8 cellular contexts compared by ENCODE assay signal in genomic region chr1:227562923-227563318, GRCh38. TPM values are rescaled to one million over a fixed set of nuclear protein-coding genes. Genes with fewer than 3 reads are reported as not detected.
DNase-seq lines count a peak whose midpoint lies in the region; ATAC-seq and TF ChIP-seq lines count a peak whose summit lies in the region.

No MANE protein-coding gene starts in this region.

- no peak overlapping the region for H3K9ac ChIP-seq in H9 (ENCODE audit: extremely low read depth, insufficient read length, low read length)
- H3K9ac ChIP-seq in mucosa of rectum (ENCODE audit: low read depth in 1 of 2, low read length in 2 of 2), result no peak overlapping the region

- no peak overlapping the region for H3K18ac ChIP-seq in H9 (ENCODE audit: insufficient read length, low read depth, low read length)

- CTCF ChIA-PET in A673 (lab: Charles Lee), result interaction anchor here (1.3 kb wide), 1 partner anchor 20 kb away, joined by 10 read pairs; no protein-coding TSS in a partner anchor

- no peak overlapping the region for H3K4ac ChIP-seq in H9 (ENCODE audit: low read depth, low read length)

- no peak overlapping the region for H4K8ac ChIP-seq in H9 (replicated peaks; ENCODE audit: insufficient read length, low read depth, low read length)

- H3T11ph ChIP-seq in H9 (ENCODE audit: low read length), result no peak overlapping the region

- H3K4me1 Mint-ChIP-seq in H9, result peaks cover 11 to 30% of the 10 kb centered on the region in 2 experiments
- peaks cover 25% of the 10 kb centered on the region for H3K4me1 Mint-ChIP-seq in activated naive CD8-positive, alpha-beta T cell treated with anti-CD3 and anti-CD28 coated beads for 36 hours

- H4K20me1 ChIP-seq in H9 (ENCODE audit: control insufficient read depth, insufficient read depth, insufficient read length), result no peaks in the 10 kb centered on the region

- no peak overlapping the region for H4K5ac ChIP-seq in H9 (ENCODE audit: insufficient read length, low read depth, low read length)

- peaks cover 5% of the 10 kb centered on the region for H3K23me2 ChIP-seq in H9 (ENCODE audit: insufficient read length, low read depth, low read length, poor library complexity, severe bottlenecking)

- H3K4me2 ChIP-seq in H9 (ENCODE audit: insufficient read depth, insufficient read length, low read length), result peak overlapping the region; percentile 48

- H3K4me3 Mint-ChIP-seq in H9, result peak overlapping the region; percentile 94
- peak overlapping the region; percentile 96 for H3K4me3 Mint-ChIP-seq in activated naive CD8-positive, alpha-beta T cell treated with anti-CD3 and anti-CD28 coated beads for 36 hours

- POLR2A ChIA-PET in A673 (lab: Charles Lee; ENCODE audit: low non-redundant PET), result no interaction called here

- H2BK15ac ChIP-seq in H9 (ENCODE audit: low read depth, low read length), result no peak overlapping the region

- intact Hi-C loops in A673 (cut with micrococcal nuclease; ENCODE audit: unreplicated experiment), result no loop called here

- H3K79me1 ChIP-seq in H9 (ENCODE audit: insufficient read depth, low read depth, low read length, poor library complexity, severe bottlenecking), result peaks cover 4% of the 10 kb centered on the region

- H3K4me1 ChIP-seq in A673 (ENCODE audit: insufficient read depth, low read length, poor library complexity, severe bottlenecking), result no peaks in the 10 kb centered on the region
- H3K4me1 ChIP-seq in H9 (ENCODE audit: insufficient read depth, low read length), result no peaks in the 10 kb centered on the region; the same call in 1 of the 2 replicates
- peaks cover 5 to 7% of the 10 kb centered on the region in 2 donors for H3K4me1 ChIP-seq in mucosa of rectum (ENCODE audit: control insufficient read depth in 2 of 2, insufficient read depth in 2 of 2, low read length in 2 of 2)

- ATAC-seq in GM18861 (IDR thresholded peaks at IDR 0.05; ENCODE audit: unreplicated experiment), result no peak
- no peak for ATAC-seq in GM21390 (IDR thresholded peaks at IDR 0.05; ENCODE audit: unreplicated experiment)

- peaks cover 7% of the 10 kb centered on the region; the same call in 1 of the 2 replicates for H3K79me2 ChIP-seq in H9 (ENCODE audit: insufficient read depth, low read length)

- peaks cover 8 to 23% (median 11%) of the 10 kb centered on the region in 3 experiments; a peak in 6 of 7 replicates for H3K36me3 Mint-ChIP-seq in H9 (ENCODE audit: insufficient read depth in 1 of 3, low read depth in 3 of 3)
- peaks cover 31% of the 10 kb centered on the region for H3K36me3 Mint-ChIP-seq in activated naive CD8-positive, alpha-beta T cell treated with anti-CD3 and anti-CD28 coated beads for 36 hours

- peaks cover 8 to 16% of the 10 kb centered on the region in 2 experiments; a peak in 4 of 5 replicates for H3K9me3 Mint-ChIP-seq in H9
- peaks cover 10% of the 10 kb centered on the region for H3K9me3 Mint-ChIP-seq in activated naive CD8-positive, alpha-beta T cell treated with anti-CD3 and anti-CD28 coated beads for 36 hours

- TF ChIP-seq CTCF in A673 (conservative IDR thresholded peaks at IDR 0.05; ENCODE audit: low read depth, low read length) (no peak), H9 (conservative IDR thresholded peaks at IDR 0.05) (no peak)

- H3K9me3 ChIP-seq in A673 (ENCODE audit: low read depth, low read length, poor library complexity, severe bottlenecking) (no peaks in the 10 kb centered on the region), H9 (ENCODE audit: control insufficient read depth, low read depth, low read length) (no peaks in the 10 kb centered on the region), mucosa of rectum (ENCODE audit: control insufficient read depth in 2 of 2, low read length in 2 of 2) (no peaks in the 10 kb centered on the region)

- H3K36me3 ChIP-seq in A673 (ENCODE audit: insufficient read depth, low read length, poor library complexity, severe bottlenecking) (no peaks in the 10 kb centered on the region), mucosa of rectum (ENCODE audit: control insufficient read depth in 2 of 2, insufficient read depth in 2 of 2, low read length in 2 of 2) (no peaks in the 10 kb centered on the region)

- H2BK5ac ChIP-seq in H9 (ENCODE audit: insufficient read length, low read length), result no peak overlapping the region

- no peak overlapping the region for H3K14ac ChIP-seq in H9 (ENCODE audit: insufficient read depth, low read length)

- peak overlapping the region in 2 of 3 experiments; percentile 99 to 100; a peak in 4 of 7 replicates for H3K27ac Mint-ChIP-seq in H9
- H3K27ac Mint-ChIP-seq in activated naive CD8-positive, alpha-beta T cell treated with anti-CD3 and anti-CD28 coated beads for 36 hours, result peak overlapping the region; percentile 96

- peaks cover 13% of the 10 kb centered on the region for H3K27me3 Mint-ChIP-seq in H9 (ENCODE audit: low read depth)
- H3K27me3 Mint-ChIP-seq in activated naive CD8-positive, alpha-beta T cell treated with anti-CD3 and anti-CD28 coated beads for 36 hours, result peaks cover 36% of the 10 kb centered on the region

- no peak overlapping the region for H2BK12ac ChIP-seq in H9 (ENCODE audit: insufficient read length, low read depth, low read length)

- H3K23ac ChIP-seq in H9 (ENCODE audit: insufficient read length, low read depth, low read length), result no peak overlapping the region

- H2BK120ac ChIP-seq in H9 (ENCODE audit: low read depth, low read length, poor library complexity, severe bottlenecking), result no peak overlapping the region

- H2BK20ac ChIP-seq in H9 (ENCODE audit: low read depth, low read length, poor library complexity, severe bottlenecking), result no peak overlapping the region

- H3K27me3 ChIP-seq in A673 (replicated peaks; ENCODE audit: insufficient read depth, low read depth, low read length, poor library complexity), result no peaks in the 10 kb centered on the region
- H3K27me3 ChIP-seq in H9 (ENCODE audit: insufficient read depth, low read length), result no peaks in the 10 kb centered on the region
- H3K27me3 ChIP-seq in mucosa of rectum (ENCODE audit: control insufficient read depth in 2 of 2, insufficient read depth in 2 of 2, low read length in 2 of 2), result no peaks in the 10 kb centered on the region

- no peak overlapping the region for H4K91ac ChIP-seq in H9 (ENCODE audit: insufficient read length, low read depth, low read length)

- no peak overlapping the region for H2AK5ac ChIP-seq in H9 (ENCODE audit: insufficient read length, low read length)

- DNase-seq in A673 (ENCODE audit: low spot score) (no peak), H9 (no peak), NCI-H226 (no peak), islet precursor cell (no peak)
- DNase-seq in activated naive CD8-positive, alpha-beta T cell treated with anti-CD3 and anti-CD28 coated beads for 36 hours, result no peak

- WGBS in H9 (ENCODE audit: extremely low coverage, insufficient read length, low lambda C conversion rate), result no CpG with 5 or more reads among the region's 10 CpGs

- H3K27ac ChIP-seq in A673 (ENCODE audit: low read depth, low read length, poor library complexity, severe bottlenecking) (peak overlapping the region; percentile 89), H9 (ENCODE audit: insufficient read length, low read depth, low read length) (no peak overlapping the region), mucosa of rectum (ENCODE audit: low read depth in 2 of 2, low read length in 2 of 2) (peak overlapping the region in 1 of 2 donors; percentile 88)

- no TSS peak for BruUV-seq in A673 (replicated peaks; lab: Mats Ljungman, UMichigan)

- no peak overlapping the region for H3K56ac ChIP-seq in H9 (ENCODE audit: insufficient read length, low read depth, low read length)

- H2AFZ ChIP-seq in H9 (ENCODE audit: low read length), result peak overlapping the region; percentile 49

- H3K4me3 ChIP-seq in A673 (ENCODE audit: low read depth, low read length, poor library complexity, severe bottlenecking), result peak overlapping the region; percentile 65
- peak overlapping the region; percentile 74 to 93 for H3K4me3 ChIP-seq in mucosa of rectum (ENCODE audit: low read length in 2 of 2)

RNA-seq across cellular contexts. Expression of gene ZNF678, which starts 0.4 kb away (rescaled TPM):
- total RNA-seq in A673 (2021), result 10.2 and 10.9 TPM in 2 replicates
- total RNA-seq in H9 (2021), result 24.4 and 25.3 TPM in 2 replicates
- total RNA-seq in activated naive CD8-positive, alpha-beta T cell treated with anti-CD3 and anti-CD28 coated beads for 36 hours, result 1 to 10 TPM; 5.5 to 5.6 TPM
